8 cellular contexts compared by ENCODE assay signal in genomic region chr1:155322953-155323728, GRCh38. TPM values are rescaled to one million over a fixed set of nuclear protein-coding genes. Genes with fewer than 3 reads are reported as not detected.
DNase-seq lines count a peak whose midpoint lies in the region; ATAC-seq and TF ChIP-seq lines count a peak whose summit lies in the region.

No MANE protein-coding gene starts in this region.

- no peaks in the 10 kb centered on the region for H3K9me3 ChIP-seq in fibroblast of lung (ENCODE audit: control insufficient read depth, insufficient read depth, low read depth, low read length)

- intact Hi-C loops in activated T-helper 2 cell treated with anti-CD3 and anti-CD28 coated beads, Interferon-gamma antibody, Interleukin-2, Interleukin-4, amounts not matched to agents 10 μg/mL and 5 μg/mL and 100 μg/mL, durations not matched to agents 14 hours and 24 hours and 36 hours (cut with micrococcal nuclease), result loop anchor here (1.0 to 5.0 kb wide), 2 partner anchors 73 to 131 kb away; no protein-coding TSS in a partner anchor

- H3K36me3 ChIP-seq in fibroblast of lung (ENCODE audit: control insufficient read depth, insufficient read depth, low read length), result peaks cover 14% of the 10 kb centered on the region

- peak; percentile 99 for DNase-seq in Caki2 (ENCODE audit: low read depth)
- peak; percentile 95 to 96 for DNase-seq in Kasumi-1 (lab: John Stamatoyannopoulos, UW)
- peak; percentile 96 for DNase-seq in RPMI7951 (ENCODE audit: low read depth)
- peak; percentile 80 for DNase-seq in activated T-helper 2 cell treated with anti-CD3 and anti-CD28 coated beads, Interferon-gamma antibody, Interleukin-2, Interleukin-4, amounts not matched to agents 10 μg/mL and 5 μg/mL and 100 μg/mL, durations not matched to agents 14 hours and 24 hours and 36 hours (ENCODE audit: low spot score)
- peak; percentile 90 to 98 for DNase-seq in fibroblast of lung (ENCODE audit: low read depth in 2 of 2)
- DNase-seq in naive thymus-derived CD8-positive, alpha-beta T cell, result peak; percentile 67 to 93 (median 85)
- DNase-seq in stimulated activated effector memory CD8-positive, alpha-beta T cell treated with anti-CD3 and anti-CD28 coated beads, Interleukin-12 subunit alpha, Interleukin-12 subunit beta, amount 100 ng/mL, for 72 hours (ENCODE audit: low spot score in 2 of 2), result peak; percentile 96 to 97

- no peaks in the 10 kb centered on the region for H3K27me3 ChIP-seq in fibroblast of lung (ENCODE audit: control insufficient read depth, insufficient read depth, low read length)

- peak; percentile 43 for ATAC-seq in GM21576 (IDR thresholded peaks at IDR 0.05; ENCODE audit: unreplicated experiment)
- ATAC-seq in naive thymus-derived CD8-positive, alpha-beta T cell, result peak; percentile 54 to 62
- ATAC-seq in stimulated activated effector memory CD8-positive, alpha-beta T cell treated with anti-CD3 and anti-CD28 coated beads, Interleukin-12 subunit alpha, Interleukin-12 subunit beta, amount 100 ng/mL, for 72 hours, result peak; percentile 73

- H2AFZ ChIP-seq in fibroblast of lung (ENCODE audit: low read length), result no peak overlapping the region

- no peaks in the 10 kb centered on the region for H3K9me3 Mint-ChIP-seq in activated T-helper 2 cell treated with anti-CD3 and anti-CD28 coated beads, Interferon-gamma antibody, Interleukin-2, Interleukin-4, amounts not matched to agents 10 μg/mL and 5 μg/mL and 100 μg/mL, durations not matched to agents 14 hours and 24 hours and 36 hours
- H3K9me3 Mint-ChIP-seq in naive thymus-derived CD8-positive, alpha-beta T cell, result no peaks in the 10 kb centered on the region
- H3K9me3 Mint-ChIP-seq in stimulated activated effector memory CD8-positive, alpha-beta T cell treated with anti-CD3 and anti-CD28 coated beads, Interleukin-12 subunit alpha, Interleukin-12 subunit beta, amount 100 ng/mL, for 72 hours, result no peaks in the 10 kb centered on the region

- peaks cover 37% of the 10 kb centered on the region for H3K4me1 Mint-ChIP-seq in activated T-helper 2 cell treated with anti-CD3 and anti-CD28 coated beads, Interferon-gamma antibody, Interleukin-2, Interleukin-4, amounts not matched to agents 10 μg/mL and 5 μg/mL and 100 μg/mL, durations not matched to agents 14 hours and 24 hours and 36 hours (ENCODE audit: low read depth)
- peaks cover 20 to 41% (median 35%) of the 10 kb centered on the region in 4 donors for H3K4me1 Mint-ChIP-seq in naive thymus-derived CD8-positive, alpha-beta T cell
- peaks cover 55% of the 10 kb centered on the region for H3K4me1 Mint-ChIP-seq in stimulated activated effector memory CD8-positive, alpha-beta T cell treated with anti-CD3 and anti-CD28 coated beads, Interleukin-12 subunit alpha, Interleukin-12 subunit beta, amount 100 ng/mL, for 72 hours

- H3K4me1 ChIP-seq in fibroblast of lung (ENCODE audit: control insufficient read depth, extremely low read depth, insufficient read depth, low read length), result peaks cover 23% of the 10 kb centered on the region

- peak overlapping the region; percentile 65 to 93 (median 82) for H3K4me3 ChIP-seq in fibroblast of lung (replicated peaks in 1 of 4; ENCODE audit: control extremely low read depth in 1 of 4, insufficient read depth in 1 of 4, low read depth in 3 of 4, low read length in 4 of 4)

- H3K4me3 Mint-ChIP-seq in activated T-helper 2 cell treated with anti-CD3 and anti-CD28 coated beads, Interferon-gamma antibody, Interleukin-2, Interleukin-4, amounts not matched to agents 10 μg/mL and 5 μg/mL and 100 μg/mL, durations not matched to agents 14 hours and 24 hours and 36 hours (ENCODE audit: low read depth), result peak overlapping the region; percentile 82
- peak overlapping the region; percentile 82 to 93 (median 90) for H3K4me3 Mint-ChIP-seq in naive thymus-derived CD8-positive, alpha-beta T cell
- peak overlapping the region; percentile 82 for H3K4me3 Mint-ChIP-seq in stimulated activated effector memory CD8-positive, alpha-beta T cell treated with anti-CD3 and anti-CD28 coated beads, Interleukin-12 subunit alpha, Interleukin-12 subunit beta, amount 100 ng/mL, for 72 hours

- H3K27ac Mint-ChIP-seq in activated T-helper 2 cell treated with anti-CD3 and anti-CD28 coated beads, Interferon-gamma antibody, Interleukin-2, Interleukin-4, amounts not matched to agents 10 μg/mL and 5 μg/mL and 100 μg/mL, durations not matched to agents 14 hours and 24 hours and 36 hours, result peak overlapping the region; percentile 55
- H3K27ac Mint-ChIP-seq in naive thymus-derived CD8-positive, alpha-beta T cell, result peak overlapping the region in 7 of 10 donors; percentile 19 to 90 (median 81)
- H3K27ac Mint-ChIP-seq in stimulated activated effector memory CD8-positive, alpha-beta T cell treated with anti-CD3 and anti-CD28 coated beads, Interleukin-12 subunit alpha, Interleukin-12 subunit beta, amount 100 ng/mL, for 72 hours, result peak overlapping the region; percentile 23

- in situ Hi-C loops in Caki2 (cut with HindIII; ENCODE audit: low pct_unique_long_range_greater_than_20kb, low sequenced_read_pairs), result no loop called here

- H3K4me2 ChIP-seq in fibroblast of lung (ENCODE audit: extremely low read depth, insufficient read depth, low read length), result peak overlapping the region; percentile 2

- POLR2A ChIA-PET in naive thymus-derived CD8-positive, alpha-beta T cell (lab: Charles Lee), result interaction anchor here (0.7 to 5.4 kb wide), 12 partner anchors 13 to 82 kb away, joined by 3 to 37 read pairs (median 4); partner anchors contain the start of genes CLK2, ENTREP3, FDPS and HCN3

- H3K9ac ChIP-seq in fibroblast of lung (ENCODE audit: insufficient read depth, low read length), result peak overlapping the region; percentile 76

- H3K79me2 ChIP-seq in fibroblast of lung (ENCODE audit: control insufficient read depth, insufficient read depth, low read length), result peaks cover 17% of the 10 kb centered on the region

- H4K20me1 ChIP-seq in fibroblast of lung (ENCODE audit: control insufficient read depth, extremely low read depth, insufficient read depth, low read length), result peaks cover 5% of the 10 kb centered on the region

- peaks cover 33% of the 10 kb centered on the region for H3K36me3 Mint-ChIP-seq in activated T-helper 2 cell treated with anti-CD3 and anti-CD28 coated beads, Interferon-gamma antibody, Interleukin-2, Interleukin-4, amounts not matched to agents 10 μg/mL and 5 μg/mL and 100 μg/mL, durations not matched to agents 14 hours and 24 hours and 36 hours (ENCODE audit: low read depth)
- H3K36me3 Mint-ChIP-seq in naive thymus-derived CD8-positive, alpha-beta T cell, result no peaks in the 10 kb centered on the region
- H3K36me3 Mint-ChIP-seq in stimulated activated effector memory CD8-positive, alpha-beta T cell treated with anti-CD3 and anti-CD28 coated beads, Interleukin-12 subunit alpha, Interleukin-12 subunit beta, amount 100 ng/mL, for 72 hours, result peaks cover 49% of the 10 kb centered on the region

- peak overlapping the region; percentile 80 for H3K27ac ChIP-seq in fibroblast of lung (ENCODE audit: insufficient read depth, low read length)

- peak; percentile 60 to 82 for TF ChIP-seq CTCF in fibroblast of lung (conservative IDR thresholded peaks at IDR 0.05 in 1 of 2, IDR thresholded peaks at IDR 0.05 in 1 of 2; ENCODE audit: low read depth in 1 of 2, low read length in 2 of 2)

- H3K27me3 Mint-ChIP-seq in activated T-helper 2 cell treated with anti-CD3 and anti-CD28 coated beads, Interferon-gamma antibody, Interleukin-2, Interleukin-4, amounts not matched to agents 10 μg/mL and 5 μg/mL and 100 μg/mL, durations not matched to agents 14 hours and 24 hours and 36 hours (ENCODE audit: low read depth), result no peaks in the 10 kb centered on the region
- no peaks in the 10 kb centered on the region for H3K27me3 Mint-ChIP-seq in naive thymus-derived CD8-positive, alpha-beta T cell

RNA-seq across cellular contexts. Expression of gene RUSC1, which starts 2.4 kb away (rescaled TPM):
- 22.6 and 24.3 TPM in 2 replicates for total RNA-seq in Caki2 (2014; rRNA removed; shearing (Covaris generic); ENCODE audit: low replicate concordance)
- 25.1 and 26.2 TPM in 2 replicates for total RNA-seq in RPMI7951 (2014; rRNA removed; shearing (Covaris generic))
- total RNA-seq in activated T-helper 2 cell treated with anti-CD3 and anti-CD28 coated beads, Interferon-gamma antibody, Interleukin-2, Interleukin-4, amounts not matched to agents 10 μg/mL and 5 μg/mL and 100 μg/mL, durations not matched to agents 14 hours and 24 hours and 36 hours, result 31.4 and 34.5 TPM in 2 replicates
- 9.8 and 12.6 TPM in 2 replicates for total RNA-seq in fibroblast of lung
- 16.4 and 22.8 TPM in 2 replicates for polyA plus RNA-seq in fibroblast of lung
- polyA plus RNA-seq in fibroblast of lung (2012), result 19.4 and 30.3 TPM in 2 replicates
- 31.4 and 43.0 TPM in 2 replicates for polyA minus RNA-seq in fibroblast of lung (ENCODE audit: low replicate concordance)
- 10 to 100 TPM; 16.1 to 16.3 TPM for total RNA-seq in naive thymus-derived CD8-positive, alpha-beta T cell
- 1 to 10 TPM; 4.4 to 7.9 (median 7.5) TPM for polyA plus RNA-seq in naive thymus-derived CD8-positive, alpha-beta T cell

RNA-seq across cellular contexts. Expression of gene FDPS, which starts 14.5 kb away (rescaled TPM):
- total RNA-seq in Caki2 (2014; rRNA removed; shearing (Covaris generic); ENCODE audit: low replicate concordance), result 239 and 330 TPM in 2 replicates
- total RNA-seq in RPMI7951 (2014; rRNA removed; shearing (Covaris generic)), result 148 and 166 TPM in 2 replicates
- total RNA-seq in activated T-helper 2 cell treated with anti-CD3 and anti-CD28 coated beads, Interferon-gamma antibody, Interleukin-2, Interleukin-4, amounts not matched to agents 10 μg/mL and 5 μg/mL and 100 μg/mL, durations not matched to agents 14 hours and 24 hours and 36 hours, result 342 and 361 TPM in 2 replicates
- total RNA-seq in fibroblast of lung, result 279 and 840 TPM in 2 replicates
- polyA plus RNA-seq in fibroblast of lung, result 399 TPM in 2 replicates
- 480 and 515 TPM in 2 replicates for polyA plus RNA-seq in fibroblast of lung (2012)
- polyA minus RNA-seq in fibroblast of lung (ENCODE audit: low replicate concordance), result 188 and 231 TPM in 2 replicates
- 10 to 100 TPM; 78.9 to 87.1 TPM for total RNA-seq in naive thymus-derived CD8-positive, alpha-beta T cell
- 100 to 1,000 TPM in 2 of 3 donors, 10 to 100 TPM in 1; 97.2 to 120 (median 105) TPM for polyA plus RNA-seq in naive thymus-derived CD8-positive, alpha-beta T cell

RNA-seq across cellular contexts. Expression of gene PKLR, which starts 21.9 kb away (rescaled TPM):
- total RNA-seq in Caki2 (2014; rRNA removed; shearing (Covaris generic); ENCODE audit: low replicate concordance), result not detected in 2 replicates
- total RNA-seq in RPMI7951 (2014; rRNA removed; shearing (Covaris generic)), result not detected in 2 replicates
- total RNA-seq in activated T-helper 2 cell treated with anti-CD3 and anti-CD28 coated beads, Interferon-gamma antibody, Interleukin-2, Interleukin-4, amounts not matched to agents 10 μg/mL and 5 μg/mL and 100 μg/mL, durations not matched to agents 14 hours and 24 hours and 36 hours, result not detected in 2 replicates
- total RNA-seq in fibroblast of lung, result not detected in 2 replicates
- polyA plus RNA-seq in fibroblast of lung, result not detected in 2 replicates
- polyA plus RNA-seq in fibroblast of lung (2012), result not detected in 2 replicates
- polyA minus RNA-seq in fibroblast of lung (ENCODE audit: low replicate concordance), result not detected in 2 replicates
- total RNA-seq in naive thymus-derived CD8-positive, alpha-beta T cell, result not detected
- not detected for polyA plus RNA-seq in naive thymus-derived CD8-positive, alpha-beta T cell

RNA-seq across cellular contexts. Expression of gene HCN3, which starts 45.9 kb away (rescaled TPM):
- 0.06 and 0.84 TPM in 2 replicates for total RNA-seq in Caki2 (2014; rRNA removed; shearing (Covaris generic); ENCODE audit: low replicate concordance)
- 0.36 and 0.59 TPM in 2 replicates for total RNA-seq in RPMI7951 (2014; rRNA removed; shearing (Covaris generic))
- total RNA-seq in activated T-helper 2 cell treated with anti-CD3 and anti-CD28 coated beads, Interferon-gamma antibody, Interleukin-2, Interleukin-4, amounts not matched to agents 10 μg/mL and 5 μg/mL and 100 μg/mL, durations not matched to agents 14 hours and 24 hours and 36 hours, result 4.8 and 5.4 TPM in 2 replicates
- total RNA-seq in fibroblast of lung, result 0.99 and 1.0 TPM in 2 replicates
- 0.79 and 0.86 TPM in 2 replicates for polyA plus RNA-seq in fibroblast of lung
- polyA plus RNA-seq in fibroblast of lung (2012), result 0.73 and 1.1 TPM in 2 replicates
- 7.3 and 11.7 TPM in 2 replicates for polyA minus RNA-seq in fibroblast of lung (ENCODE audit: low replicate concordance)
- 1 to 10 TPM; 3.9 to 4.1 TPM for total RNA-seq in naive thymus-derived CD8-positive, alpha-beta T cell
- polyA plus RNA-seq in naive thymus-derived CD8-positive, alpha-beta T cell, result under 1 TPM in 2 of 3 donors, not detected in 1; 0.20 to 0.51 TPM

RNA-seq across cellular contexts. Expression of gene CLK2, which starts 49.8 kb away (rescaled TPM):
- total RNA-seq in Caki2 (2014; rRNA removed; shearing (Covaris generic); ENCODE audit: low replicate concordance), result 30.8 and 32.8 TPM in 2 replicates
- total RNA-seq in RPMI7951 (2014; rRNA removed; shearing (Covaris generic)), result 13.1 and 20.8 TPM in 2 replicates
- total RNA-seq in activated T-helper 2 cell treated with anti-CD3 and anti-CD28 coated beads, Interferon-gamma antibody, Interleukin-2, Interleukin-4, amounts not matched to agents 10 μg/mL and 5 μg/mL and 100 μg/mL, durations not matched to agents 14 hours and 24 hours and 36 hours, result 95.7 and 96.8 TPM in 2 replicates
- 21.3 and 26.8 TPM in 2 replicates for total RNA-seq in fibroblast of lung
- 34.0 and 40.9 TPM in 2 replicates for polyA plus RNA-seq in fibroblast of lung
- 23.9 and 27.2 TPM in 2 replicates for polyA plus RNA-seq in fibroblast of lung (2012)
- 47.5 and 75.3 TPM in 2 replicates for polyA minus RNA-seq in fibroblast of lung (ENCODE audit: low replicate concordance)
- total RNA-seq in naive thymus-derived CD8-positive, alpha-beta T cell, result 100 to 1,000 TPM; 115 to 134 TPM
- 10 to 100 TPM; 11.3 to 22.6 (median 12.9) TPM for polyA plus RNA-seq in naive thymus-derived CD8-positive, alpha-beta T cell

Comparison
In these comparisons a context has a peak if more than half of its experiments do, and no peak if none do; other contexts are left out.
1. Peak in every context shown above with its lines: DNase-seq, ATAC-seq, H3K4me3 ChIP-seq and H3K27ac ChIP-seq.
2. H3K27ac Mint-ChIP-seq: peak in every context shown above with its lines; median percentile 81 in naive thymus-derived CD8-positive, alpha-beta T cell; 55 in activated T-helper 2 cell treated with anti-CD3 and anti-CD28 coated beads, Interferon-gamma antibody, Interleukin-2, Interleukin-4, amounts not matched to agents 10 μg/mL and 5 μg/mL and 100 μg/mL, durations not matched to agents 14 hours and 24 hours and 36 hours; 23 in stimulated activated effector memory CD8-positive, alpha-beta T cell treated with anti-CD3 and anti-CD28 coated beads, Interleukin-12 subunit alpha, Interleukin-12 subunit beta, amount 100 ng/mL, for 72 hours.